Comparison of ENCODE assay signal across 22 cellular contexts in genomic region chr1:37130221-37130948, GRCh38.
"Had no signal": no experiment of that assay in that cellular context is flagged by ENCODE, and none has a peak within 500 bp of the region (broad histone marks: within the 10 kb centered on the region; RNA-seq: fewer than 3 reads in every experiment).

No MANE protein-coding gene starts in this region.

- H3K4me1 ChIP-seq: esophagus squamous epithelium, lower lobe of right lung, pancreas, right atrium auricular region, thyroid gland had no signal

- H3K4me3 ChIP-seq: coronary artery, esophagus squamous epithelium, lower lobe of right lung, pancreas, right atrium auricular region, smooth muscle cell, thyroid gland had no signal

- DNase-seq: dermis blood vessel endothelial cell; effector memory CD8-positive, alpha-beta T cell; erythroblast; esophagus squamous epithelium; left ventricle myocardium superior; lower lobe of right lung; naive thymus-derived CD8-positive, alpha-beta T cell; nephron progenitor cell; pancreas; stimulated activated CD4-positive, alpha-beta T cell treated with anti-CD3 and anti-CD28 coated beads, Interleukin-12 subunit alpha, Interleukin-12 subunit beta, amount 100 ng/mL, for 4 hours; stimulated activated CD4-positive, alpha-beta T cell treated with anti-CD3 and anti-CD28 coated beads, Interleukin-1b, Interleukin-23, amount 100 ng/mL, for 48 hours; stimulated activated CD4-positive, alpha-beta T cell treated with anti-CD3 and anti-CD28 coated beads, Interleukin-4, amount 100 ng/mL, for 1 hour; stimulated activated CD8-positive, alpha-beta memory T cell treated with anti-CD3 and anti-CD28 coated beads, Interleukin-4, amount 100 ng/mL, for 48 hours; stimulated activated naive CD4-positive, alpha-beta T cell; stimulated activated naive CD8-positive, alpha-beta T cell treated with anti-CD3 and anti-CD28 coated beads, Interleukin-15, amount 100 ng/mL, for 72 hours; thyroid gland; trophoblast cell had no signal

- H3K4me2 ChIP-seq: smooth muscle cell had no signal

- H3K36me3 ChIP-seq: esophagus squamous epithelium, lower lobe of right lung, neutrophil, pancreas, right atrium auricular region, thyroid gland had no signal

- H3K27me3 ChIP-seq: neutrophil, pancreas, right atrium auricular region, thyroid gland had no signal

- H3K4me3 Mint-ChIP-seq: effector memory CD8-positive, alpha-beta T cell; naive thymus-derived CD8-positive, alpha-beta T cell; nephron progenitor cell; stimulated activated naive CD8-positive, alpha-beta T cell treated with anti-CD3 and anti-CD28 coated beads, Interleukin-15, amount 100 ng/mL, for 72 hours had no signal

- ATAC-seq: effector memory CD8-positive, alpha-beta T cell; left ventricle myocardium superior; lower lobe of right lung; naive thymus-derived CD8-positive, alpha-beta T cell; pancreas; stimulated activated naive CD8-positive, alpha-beta T cell treated with anti-CD3 and anti-CD28 coated beads, Interleukin-15, amount 100 ng/mL, for 72 hours had no signal

- H3K27ac ChIP-seq: coronary artery, esophagus squamous epithelium, lower lobe of right lung, neutrophil, pancreas, right atrium auricular region, thyroid gland had no signal

- H3K27ac Mint-ChIP-seq: effector memory CD8-positive, alpha-beta T cell; naive thymus-derived CD8-positive, alpha-beta T cell; nephron progenitor cell; progenitor cell of endocrine pancreas; stimulated activated naive CD8-positive, alpha-beta T cell treated with anti-CD3 and anti-CD28 coated beads, Interleukin-15, amount 100 ng/mL, for 72 hours had no signal

- H3K9me3 Mint-ChIP-seq: effector memory CD8-positive, alpha-beta T cell; nephron progenitor cell; stimulated activated naive CD8-positive, alpha-beta T cell treated with anti-CD3 and anti-CD28 coated beads, Interleukin-15, amount 100 ng/mL, for 72 hours had no signal

- H3K36me3 Mint-ChIP-seq: naive thymus-derived CD8-positive, alpha-beta T cell had no signal

- H3K9me3 ChIP-seq: esophagus squamous epithelium, lower lobe of right lung, neutrophil, pancreas, right atrium auricular region, thyroid gland had no signal

- H3K4me1 Mint-ChIP-seq: nephron progenitor cell; stimulated activated naive CD8-positive, alpha-beta T cell treated with anti-CD3 and anti-CD28 coated beads, Interleukin-15, amount 100 ng/mL, for 72 hours had no signal
